8 cellular contexts compared by ENCODE assay signal in genomic region chr10:6083523-6084475, GRCh38. TPM values are rescaled to one million over a fixed set of nuclear protein-coding genes. Genes with fewer than 3 reads are reported as not detected.
DNase-seq lines count a peak whose midpoint lies in the region; ATAC-seq and TF ChIP-seq lines count a peak whose summit lies in the region.

No MANE protein-coding gene starts in this region.

- no peak overlapping the region for H3K27ac ChIP-seq in CD8-positive, alpha-beta memory T cell (ENCODE audit: low read depth, low read length)
- peak overlapping the region in 3 of 4 donors; percentile 14 to 36 (median 24) for H3K27ac ChIP-seq in gastrocnemius medialis

- H3K9ac ChIP-seq in adipocyte (ENCODE audit: low read length), result no peak overlapping the region

- POLR2A ChIA-PET in CD8-positive, alpha-beta memory T cell (lab: Charles Lee), result interaction anchor here (0.6 to 1.0 kb wide), 2 partner anchors 33 to 71 kb away, joined by 6 to 9 read pairs; no protein-coding TSS in a partner anchor
- POLR2A ChIA-PET in WTC11 (lab: Charles Lee), result no interaction called here

- H3K4me1 ChIP-seq in CD8-positive, alpha-beta memory T cell (ENCODE audit: insufficient read depth, low read length), result peaks cover 37% of the 10 kb centered on the region
- H3K4me1 ChIP-seq in adipocyte (ENCODE audit: control insufficient read depth, insufficient read depth, low read length), result peaks cover 17% of the 10 kb centered on the region
- H3K4me1 ChIP-seq in gastrocnemius medialis, result peaks cover 4 to 20% of the 10 kb centered on the region in 2 donors

- H3K36me3 ChIP-seq in CD8-positive, alpha-beta memory T cell (ENCODE audit: insufficient read depth, low read length), result no peaks in the 10 kb centered on the region
- H3K36me3 ChIP-seq in adipocyte (ENCODE audit: control insufficient read depth, insufficient read depth, low read length, severe bottlenecking) (no peaks in the 10 kb centered on the region), gastrocnemius medialis (no peaks in the 10 kb centered on the region)

- no peak for TF ChIP-seq POLR2A in gastrocnemius medialis (IDR thresholded peaks at IDR 0.05)

- H3K9me3 Mint-ChIP-seq in CD8-positive, alpha-beta memory T cell, result peaks cover 0 to 2% (median 0%) of the 10 kb centered on the region in 5 donors
- peaks cover 9% of the 10 kb centered on the region for H3K9me3 Mint-ChIP-seq in WTC11

- H3K27me3 ChIP-seq in CD8-positive, alpha-beta memory T cell (ENCODE audit: insufficient read depth, low read length, poor library complexity, severe bottlenecking), result no peaks in the 10 kb centered on the region
- H3K27me3 ChIP-seq in adipocyte (replicated peaks; ENCODE audit: control insufficient read depth, insufficient read depth, low read length), result peaks cover 3% of the 10 kb centered on the region
- peaks cover 5 to 19% (median 7%) of the 10 kb centered on the region in 3 donors for H3K27me3 ChIP-seq in gastrocnemius medialis

- ATAC-seq in WTC11 (no peak), gastrocnemius medialis (no peak)

- peak in 2 of 5 donors; percentile 13 to 48 for DNase-seq in CD8-positive, alpha-beta memory T cell
- DNase-seq in WTC11 (ENCODE audit: low spot score) (no peak), adipocyte (ENCODE audit: low read depth) (peak; percentile 16), gastrocnemius medialis (no peak), MV-4-11 (lab: John Stamatoyannopoulos, UW) (no peak), NCI-H526 treated with DMSO at 0.1 percent for 48 hours (lab: John Stamatoyannopoulos, UW) (no peak), NCI-H524 (lab: John Stamatoyannopoulos, UW) (no peak), NOMO-1 (lab: John Stamatoyannopoulos, UW; ENCODE audit: unreplicated experiment in 2 of 2) (no peak)

- H3K4me3 ChIP-seq in CD8-positive, alpha-beta memory T cell (ENCODE audit: low read length), result no peak overlapping the region
- peak overlapping the region; percentile 2 for H3K4me3 ChIP-seq in adipocyte (ENCODE audit: low read length)
- H3K4me3 ChIP-seq in gastrocnemius medialis, result no peak overlapping the region

- CTCF ChIA-PET in CD8-positive, alpha-beta memory T cell (lab: Charles Lee), result interaction anchor here (0.7 to 2.2 kb wide), 9 partner anchors 27 to 498 kb away, joined by 3 to 10 read pairs (median 3); partner anchors contain the start of gene PFKFB3
- CTCF ChIA-PET in WTC11 (lab: Charles Lee), result interaction anchor here (1.0 to 2.6 kb wide), 5 partner anchors 67 to 318 kb away, joined by 3 to 7 read pairs (median 4); no protein-coding TSS in a partner anchor

- peaks cover 7 to 11% of the 10 kb centered on the region in 2 donors for H3K27me3 Mint-ChIP-seq in CD8-positive, alpha-beta memory T cell
- no peaks in the 10 kb centered on the region for H3K27me3 Mint-ChIP-seq in WTC11 (ENCODE audit: low read depth)

- H3K36me3 Mint-ChIP-seq in CD8-positive, alpha-beta memory T cell, result no peaks in the 10 kb centered on the region
- H3K36me3 Mint-ChIP-seq in WTC11, result no peaks in the 10 kb centered on the region

- peaks cover 32 to 45% (median 41%) of the 10 kb centered on the region in 3 donors for H3K4me1 Mint-ChIP-seq in CD8-positive, alpha-beta memory T cell
- H3K4me1 Mint-ChIP-seq in WTC11, result peaks cover 21% of the 10 kb centered on the region

- TF ChIP-seq CTCF in WTC11 (IDR thresholded peaks at IDR 0.05) (no peak), gastrocnemius medialis (IDR thresholded peaks at IDR 0.05 in 4 of 5, conservative IDR thresholded peaks at IDR 0.05 in 1 of 5) (no peak)

- in situ Hi-C loops in gastrocnemius medialis (cut with MboI; ENCODE audit: low sequenced_read_pairs in 4 of 4), result loop anchor here in 1 of 4 donors (10.0 kb wide), 1 partner anchor 69 kb away; no protein-coding TSS in a partner anchor

- H3K4me3 Mint-ChIP-seq in CD8-positive, alpha-beta memory T cell, result peak overlapping the region in 6 of 7 donors; percentile 3 to 80 (median 44)
- no peak overlapping the region for H3K4me3 Mint-ChIP-seq in WTC11

- H3K9me3 ChIP-seq in CD8-positive, alpha-beta memory T cell (ENCODE audit: low read length), result no peaks in the 10 kb centered on the region
- H3K9me3 ChIP-seq in adipocyte (ENCODE audit: control insufficient read depth, low read length), result no peaks in the 10 kb centered on the region
- no peaks in the 10 kb centered on the region for H3K9me3 ChIP-seq in gastrocnemius medialis

- peak overlapping the region in 6 of 8 donors; percentile 2 to 69 (median 7) for H3K27ac Mint-ChIP-seq in CD8-positive, alpha-beta memory T cell
- peak overlapping the region; percentile 37; the same call in 1 of the 2 replicates for H3K27ac Mint-ChIP-seq in WTC11

- intact Hi-C loops in gastrocnemius medialis (cut with DNase I; ENCODE audit: low total_unique reads), result no loop called here

TF ChIP-seq in WTC11, 78 proteins besides CTCF, POLR2A, EP300 and RAD21 (continues in another document):
- TF ChIP-seq ATF3 (CRISPR knock-in tag; conservative IDR thresholded peaks at IDR 0.05), result no peak
- no peak for TF ChIP-seq ARID4B (CRISPR knock-in tag; IDR thresholded peaks at IDR 0.05; ENCODE audit: borderline replicate concordance)
- TF ChIP-seq FOXP1 (CRISPR knock-in tag; IDR thresholded peaks at IDR 0.05; ENCODE audit: borderline replicate concordance), result no peak
- no peak for TF ChIP-seq NFATC4 (CRISPR knock-in tag; IDR thresholded peaks at IDR 0.05)
- no peak for TF ChIP-seq IRF2 (CRISPR knock-in tag; IDR thresholded peaks at IDR 0.05; ENCODE audit: borderline replicate concordance, low read depth)
- no peak for TF ChIP-seq E2F4 (CRISPR knock-in tag; IDR thresholded peaks at IDR 0.05; ENCODE audit: borderline replicate concordance, low read depth)
- TF ChIP-seq ZSCAN18 (CRISPR knock-in tag; IDR thresholded peaks at IDR 0.05), result no peak
- TF ChIP-seq ZNF138 (CRISPR knock-in tag; conservative IDR thresholded peaks at IDR 0.05), result no peak
- no peak for TF ChIP-seq NR2C2 (CRISPR knock-in tag; IDR thresholded peaks at IDR 0.05)
- no peak for TF ChIP-seq ZNF317 (CRISPR knock-in tag; IDR thresholded peaks at IDR 0.05; ENCODE audit: borderline replicate concordance, low read depth)

RNA-seq across cellular contexts. Expression of gene RBM17, which starts 5.0 kb away (rescaled TPM):
- total RNA-seq in CD8-positive, alpha-beta memory T cell, result 100 to 1,000 TPM; 269 to 282 TPM
- 91.8 TPM for polyA plus RNA-seq in CD8-positive, alpha-beta memory T cell
- total RNA-seq in WTC11 (2021), result 117 to 160 TPM (median 118 TPM) in 3 replicates
- total RNA-seq in gastrocnemius medialis, result 10 to 100 TPM; 53.2 to 67.4 (median 60.1) TPM

RNA-seq across cellular contexts. Expression of gene IL2RA, which starts 21.6 kb away (rescaled TPM):
- 1,000 to 10,000 TPM; 1,178 to 1,224 TPM for total RNA-seq in CD8-positive, alpha-beta memory T cell
- polyA plus RNA-seq in CD8-positive, alpha-beta memory T cell, result 8.3 TPM
- total RNA-seq in WTC11 (2021), result 0.31 to 0.41 TPM (median 0.32 TPM) in 3 replicates
- 1 to 10 TPM in 1 of 4 donors, not detected in 3; 2.1 TPM for total RNA-seq in gastrocnemius medialis

Comparison
In these comparisons a context has a peak if more than half of its experiments do, and no peak if none do; other contexts are left out.
1. RNA of gene IL2RA, which starts 21.6 kb away (total RNA-seq): 1,178 to 1,224 TPM in CD8-positive, alpha-beta memory T cell; 0.31 to 0.41 TPM in WTC11 and 2.1 TPM in gastrocnemius medialis; every median in the first group is over 100 times any median in the second.